ENCODE assay signal across 8 cellular contexts in the genomic region with DNA sequence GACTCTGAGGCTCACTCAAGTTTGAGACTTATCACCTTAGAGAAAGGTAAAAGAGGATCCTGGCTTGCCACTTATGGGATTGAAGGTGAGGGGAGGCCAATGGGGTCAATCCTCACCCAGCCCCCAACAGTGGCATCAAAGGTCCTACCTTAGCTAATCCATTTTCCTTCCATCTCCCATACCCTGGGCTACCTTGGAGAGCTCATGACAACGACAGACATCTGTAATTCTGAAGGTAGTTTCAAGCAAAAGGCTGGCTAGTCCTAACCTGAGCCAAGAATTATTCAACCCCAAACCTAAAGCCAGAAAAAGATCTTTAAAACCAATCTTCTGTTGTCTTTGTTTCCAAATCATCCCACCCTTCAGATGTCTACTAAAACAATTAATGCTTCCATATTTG.
"Had no signal": no experiment of that assay in that cellular context is flagged by ENCODE, and none has a peak within 500 bp of the region (broad histone marks: within the 10 kb centered on the region; RNA-seq: fewer than 3 reads in every experiment).

No MANE protein-coding gene starts in this region.

- H3K4me3 ChIP-seq: HAP-1, K562 had no signal

- H3K4me1 ChIP-seq: HAP-1 had no signal

- H3K36me3 ChIP-seq: HAP-1 had no signal

- H3K4me3 Mint-ChIP-seq: IgD-negative memory B cell had no signal

- H3K27ac Mint-ChIP-seq: IgD-negative memory B cell had no signal

- DNase-seq: GOT3, H7, KG1 had no signal

- H3K9me3 Mint-ChIP-seq: IgD-negative memory B cell had no signal

- H3K36me3 Mint-ChIP-seq: IgD-negative memory B cell had no signal

- FAIRE-seq: HTR-8/SVneo, K562 had no signal

- H3K27me3 Mint-ChIP-seq: IgD-negative memory B cell had no signal

- H3K4me1 Mint-ChIP-seq: IgD-negative memory B cell had no signal

- ATAC-seq: HCT116 had no signal

- H3K9me3 ChIP-seq: HAP-1 had no signal
